ENCODE assay signal across 19 cellular contexts in the genomic region with DNA sequence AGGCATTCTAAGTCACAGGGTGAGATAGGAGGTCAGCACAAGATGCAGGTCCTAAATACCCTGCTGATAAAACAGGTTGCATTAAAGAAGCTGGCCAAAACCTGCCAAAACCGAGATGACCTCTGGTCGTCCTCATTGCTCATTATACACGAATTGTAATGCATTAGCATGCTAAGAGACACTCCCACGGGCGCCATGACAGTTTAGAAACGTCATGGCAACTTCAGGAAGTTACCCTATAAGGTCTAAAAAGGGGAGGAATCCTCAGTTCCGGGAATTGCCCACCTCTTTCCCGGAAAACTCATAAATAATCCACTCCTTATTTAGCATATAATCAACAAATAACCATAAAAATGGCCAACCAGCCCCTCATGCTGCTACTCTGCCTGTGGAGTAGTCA.
"Had no signal": no experiment of that assay in that cellular context is flagged by ENCODE, and none has a peak within 500 bp of the region (broad histone marks: within the 10 kb centered on the region; RNA-seq: fewer than 3 reads in every experiment).

No MANE protein-coding gene starts in this region.

- H3K4me3 ChIP-seq: ascending aorta, dorsolateral prefrontal cortex, esophagus muscularis mucosa, pancreas had no signal

- ATAC-seq: activated CD4-positive, alpha-beta T cell treated with anti-CD3 and anti-CD28 coated beads for 36 hours; activated CD8-positive, alpha-beta T cell treated with anti-CD3 and anti-CD28 coated beads for 36 hours; activated naive CD8-positive, alpha-beta T cell treated with anti-CD3 and anti-CD28 coated beads, Interleukin-2, amount 50 U/mL, for 24 hours; activated T-cell treated with anti-CD3 and anti-CD28 coated beads, Interleukin-2, amount 50 U/mL, for 72 hours; left colon; pancreas had no signal

- H3K4me3 Mint-ChIP-seq: activated CD4-positive, alpha-beta T cell treated with anti-CD3 and anti-CD28 coated beads for 36 hours; activated CD8-positive, alpha-beta T cell treated with anti-CD3 and anti-CD28 coated beads for 36 hours; activated naive CD8-positive, alpha-beta T cell treated with anti-CD3 and anti-CD28 coated beads, Interleukin-2, amount 50 U/mL, for 24 hours; activated T-cell treated with anti-CD3 and anti-CD28 coated beads, Interleukin-2, amount 50 U/mL, for 72 hours; neural crest cell; T-helper 2 cell treated with Interferon-gamma antibody and Interleukin-4, amounts not matched to agents 5 μg/mL and 100 μg/mL, for 36 hours had no signal

- H3K36me3 ChIP-seq: ascending aorta, esophagus muscularis mucosa, pancreas, WERI-Rb-1 had no signal

- H3K9me3 Mint-ChIP-seq: activated CD8-positive, alpha-beta T cell treated with anti-CD3 and anti-CD28 coated beads for 36 hours; activated naive CD8-positive, alpha-beta T cell treated with anti-CD3 and anti-CD28 coated beads, Interleukin-2, amount 50 U/mL, for 24 hours; neural crest cell; T-helper 2 cell treated with Interferon-gamma antibody and Interleukin-4, amounts not matched to agents 5 μg/mL and 100 μg/mL, for 36 hours had no signal

- H3K27ac Mint-ChIP-seq: activated CD4-positive, alpha-beta T cell treated with anti-CD3 and anti-CD28 coated beads for 36 hours; activated CD8-positive, alpha-beta T cell treated with anti-CD3 and anti-CD28 coated beads for 36 hours; activated naive CD8-positive, alpha-beta T cell treated with anti-CD3 and anti-CD28 coated beads, Interleukin-2, amount 50 U/mL, for 24 hours; activated T-cell treated with anti-CD3 and anti-CD28 coated beads, Interleukin-2, amount 50 U/mL, for 72 hours; T-helper 2 cell treated with Interferon-gamma antibody and Interleukin-4, amounts not matched to agents 5 μg/mL and 100 μg/mL, for 36 hours had no signal

- H3K27me3 ChIP-seq: ascending aorta, pancreas had no signal

- H3K9me3 ChIP-seq: ascending aorta, esophagus muscularis mucosa, pancreas had no signal

- H3K27me3 Mint-ChIP-seq: activated CD4-positive, alpha-beta T cell treated with anti-CD3 and anti-CD28 coated beads for 36 hours; activated CD8-positive, alpha-beta T cell treated with anti-CD3 and anti-CD28 coated beads for 36 hours; activated naive CD8-positive, alpha-beta T cell treated with anti-CD3 and anti-CD28 coated beads, Interleukin-2, amount 50 U/mL, for 24 hours had no signal

- H3K27ac ChIP-seq: ascending aorta, dorsolateral prefrontal cortex, esophagus muscularis mucosa, pancreas, WERI-Rb-1 had no signal

- DNase-seq: activated CD4-positive, alpha-beta T cell treated with anti-CD3 and anti-CD28 coated beads for 36 hours; activated CD8-positive, alpha-beta memory T cell treated with anti-CD3 and anti-CD28 coated beads, Interleukin-2, amount 50 U/mL, for 4 hours; activated CD8-positive, alpha-beta T cell treated with anti-CD3 and anti-CD28 coated beads for 36 hours; activated naive CD4-positive, alpha-beta T cell; activated naive CD8-positive, alpha-beta T cell treated with anti-CD3 and anti-CD28 coated beads, Interleukin-2, amount 50 U/mL, for 24 hours; activated T-cell treated with anti-CD3 and anti-CD28 coated beads, Interleukin-2, amount 50 U/mL, for 72 hours; dorsolateral prefrontal cortex; foreskin fibroblast; glutamatergic neuron; left colon; mammary epithelial cell; pancreas; stimulated activated CD4-positive, alpha-beta T cell treated with anti-CD3 and anti-CD28 coated beads, Interleukin-12 subunit alpha, Interleukin-12 subunit beta, amount 100 ng/mL, for 4 hours; stimulated activated naive CD4-positive, alpha-beta T cell; WERI-Rb-1 had no signal

- H3K4me1 ChIP-seq: ascending aorta had no signal
